27 cellular contexts compared by ENCODE assay signal in genomic region chr6:136464874-136465273, GRCh38.
DNase-seq lines count a peak whose midpoint lies in the region; ATAC-seq and TF ChIP-seq lines count a peak whose summit lies in the region.
"Had no signal": no experiment of that assay in that cellular context is flagged by ENCODE, and none has a peak within 500 bp of the region (broad histone marks: within the 10 kb centered on the region; RNA-seq: fewer than 3 reads in every experiment).

No MANE protein-coding gene starts in this region.

- no peaks in the 10 kb centered on the region for H3K9me3 ChIP-seq in HEK293 (ENCODE audit: control insufficient read depth, insufficient read depth, low read depth, low read length)
- no peaks in the 10 kb centered on the region for H3K9me3 ChIP-seq in endodermal cell (ENCODE audit: control insufficient read depth, low read length)
- H3K9me3 ChIP-seq: heart right ventricle, left lung, ovary, right atrium auricular region, thyroid gland had no signal

- H3K27ac Mint-ChIP-seq in glutamatergic neuron (ENCODE audit: unreplicated experiment) (peak overlapping the region; percentile 87), endodermal cell (no peak overlapping the region)
- H3K27ac Mint-ChIP-seq: activated naive CD4-positive, alpha-beta T cell treated with anti-CD3 and anti-CD28 coated beads, Interleukin-2, amount 10 ng/mL, durations not matched to agents 7 days and 5 days; CD4-positive, alpha-beta memory T cell; mesothelial cell of epicardium; natural killer cell had no signal

- intact Hi-C loops in left ventricle myocardium superior (cut with micrococcal nuclease): no loop called here

- H3K4me3 Mint-ChIP-seq in glutamatergic neuron (ENCODE audit: unreplicated experiment) (peak overlapping the region; percentile 49), endodermal cell (no peak overlapping the region)
- H3K4me3 Mint-ChIP-seq: activated naive CD4-positive, alpha-beta T cell treated with anti-CD3 and anti-CD28 coated beads, Interleukin-2, amount 10 ng/mL, durations not matched to agents 7 days and 5 days; CD4-positive, alpha-beta memory T cell; mesothelial cell of epicardium; natural killer cell had no signal

- H3K4me3 ChIP-seq in HEK293 (ENCODE audit: low read depth, low read length) (no peak overlapping the region), endodermal cell (ENCODE audit: low read length) (no peak overlapping the region)
- H3K4me3 ChIP-seq: heart right ventricle, left lung, ovary, PC-9, right atrium auricular region, thyroid gland had no signal

- no peak for ATAC-seq in left ventricle myocardium superior
- ATAC-seq: heart right ventricle, left lung had no signal

- H3K36me3 Mint-ChIP-seq in glutamatergic neuron (ENCODE audit: unreplicated experiment) (no peaks in the 10 kb centered on the region), endodermal cell (ENCODE audit: low read depth) (no peaks in the 10 kb centered on the region)
- H3K36me3 Mint-ChIP-seq: activated naive CD4-positive, alpha-beta T cell treated with anti-CD3 and anti-CD28 coated beads, Interleukin-2, amount 10 ng/mL, durations not matched to agents 7 days and 5 days; CD4-positive, alpha-beta memory T cell; mesothelial cell of epicardium; natural killer cell had no signal

- POLR2A ChIA-PET in HEK293 (lab: Yijun Ruan, JAX): no interaction called here

- H3K27me3 Mint-ChIP-seq in glutamatergic neuron (ENCODE audit: unreplicated experiment) (peaks cover 5% of the 10 kb centered on the region), endodermal cell (ENCODE audit: insufficient read depth) (no peaks in the 10 kb centered on the region)

- H3K4me1 Mint-ChIP-seq in glutamatergic neuron (ENCODE audit: low read depth, unreplicated experiment) (peaks cover 24% of the 10 kb centered on the region), endodermal cell (peaks cover 9% of the 10 kb centered on the region)

- H3K4me1 ChIP-seq in HEK293 (ENCODE audit: control insufficient read depth, insufficient read depth, low read length): peaks cover 25% of the 10 kb centered on the region
- H3K4me1 ChIP-seq in endodermal cell (ENCODE audit: control insufficient read depth, insufficient read depth, low read length): peaks cover 8% of the 10 kb centered on the region
- H3K4me1 ChIP-seq: heart right ventricle, right atrium auricular region had no signal

- no peak overlapping the region for H3K9ac ChIP-seq in endodermal cell (ENCODE audit: extremely low read depth, low read length, poor library complexity, severe bottlenecking)

- H3K36me3 ChIP-seq in HEK293 (ENCODE audit: control insufficient read depth in 2 of 2, insufficient read depth in 1 of 2, low read length in 2 of 2) (no peaks in the 10 kb centered on the region), endodermal cell (ENCODE audit: control insufficient read depth, insufficient read depth, low read length) (no peaks in the 10 kb centered on the region)
- H3K36me3 ChIP-seq: heart right ventricle, left lung, ovary, right atrium auricular region, thyroid gland, WERI-Rb-1 had no signal

- H3K27ac ChIP-seq in HEK293 (ENCODE audit: extremely low read depth, low read depth, low read length): no peak overlapping the region
- peak overlapping the region; percentile 98 for H3K27ac ChIP-seq in substantia nigra (ENCODE audit: low read depth, low read length, poor library complexity, severe bottlenecking)
- H3K27ac ChIP-seq in endodermal cell (ENCODE audit: low read depth, low read length): no peak overlapping the region
- H3K27ac ChIP-seq: heart right ventricle, left lung, ovary, PC-9, right atrium auricular region, thyroid gland, WERI-Rb-1 had no signal

- DNase-seq in NCI-H69 (lab: John Stamatoyannopoulos, UW) (peak; percentile 70), glutamatergic neuron (peak; percentile 48), substantia nigra (lab: John Stamatoyannopoulos, UW) (peak in 14 of 49 donors; percentile 17 to 66 (median 29)), D341Med (ENCODE audit: low spot score) (no peak), endodermal cell (no peak), left ventricle myocardium superior (no peak)
- DNase-seq: activated CD4-positive, alpha-beta T cell treated with anti-CD3 and anti-CD28 coated beads, Interleukin-2, amount 50 U/mL, for 1 hour; activated naive CD4-positive, alpha-beta T cell treated with anti-CD3 and anti-CD28 coated beads, Interleukin-2, amount 10 ng/mL, durations not matched to agents 7 days and 5 days; CD4-positive, alpha-beta memory T cell; dermis blood vessel endothelial cell; GOT3; heart right ventricle; left lung; natural killer cell; NCI-H1436 treated with DMSO at 0.1 percent for 48 hours; NCI-H226; ovary; PC-9; Right ventricle myocardium superior; stimulated activated CD4-positive, alpha-beta T cell treated with anti-CD3 and anti-CD28 coated beads, Interleukin-4, amount 100 ng/mL, for 4 hours; stimulated activated naive CD4-positive, alpha-beta T cell treated with Interleukin-2 at 50 U/mL for 16 hours; T-helper 9 cell; thyroid gland; WERI-Rb-1 had no signal

- WGBS in endodermal cell (ENCODE audit: insufficient coverage in 1 of 2, insufficient read length in 1 of 2), 2 experiments: 92 to 93% methylated on average over 4 of the region's 4 CpGs

- H3K27me3 ChIP-seq in endodermal cell (ENCODE audit: control insufficient read depth, insufficient read depth, low read length, poor library complexity, severe bottlenecking): no peaks in the 10 kb centered on the region
- H3K27me3 ChIP-seq: heart right ventricle, left lung, ovary, right atrium auricular region, thyroid gland had no signal

- H3K9me3 Mint-ChIP-seq in glutamatergic neuron (ENCODE audit: unreplicated experiment) (peaks cover 4% of the 10 kb centered on the region), endodermal cell (no peaks in the 10 kb centered on the region)
- H3K9me3 Mint-ChIP-seq: activated naive CD4-positive, alpha-beta T cell treated with anti-CD3 and anti-CD28 coated beads, Interleukin-2, amount 10 ng/mL, durations not matched to agents 7 days and 5 days; CD4-positive, alpha-beta memory T cell; mesothelial cell of epicardium; natural killer cell had no signal

- TF ChIP-seq CTCF in HEK293 (tag by site-specific recombination; IDR thresholded peaks at IDR 0.05): no peak
- TF ChIP-seq CTCF in glutamatergic neuron (IDR thresholded peaks at IDR 0.05; ENCODE audit: partially characterized antibody, unreplicated experiment): no peak
- no peak for TF ChIP-seq CTCF in endodermal cell (conservative IDR thresholded peaks at IDR 0.05)

- CTCF ChIA-PET in HEK293 (lab: Yijun Ruan, JAX): interaction anchor here (0.7 to 1.2 kb wide), 2 partner anchors 30 to 346 kb away, joined by 4 to 7 read pairs; no protein-coding TSS in a partner anchor

TF ChIP-seq in HEK293, 187 proteins besides CTCF, POLR2A, EP300 and RAD21:
- TF ChIP-seq ZNF423 (tag by site-specific recombination; IDR thresholded peaks at IDR 0.05) (no peak), REST (tag by site-specific recombination; IDR thresholded peaks at IDR 0.05) (peak; percentile 61)

Comparison
In these comparisons a context has a peak if more than half of its experiments do, and no peak if none do; other contexts are left out.
1. DNase-seq: peak in NCI-H69 (single experiment) and glutamatergic neuron (single experiment); none in D341Med (single experiment), endodermal cell (single experiment) and left ventricle myocardium superior (single experiment).